ENCODE assay signal across 10 cellular contexts in the genomic region with DNA sequence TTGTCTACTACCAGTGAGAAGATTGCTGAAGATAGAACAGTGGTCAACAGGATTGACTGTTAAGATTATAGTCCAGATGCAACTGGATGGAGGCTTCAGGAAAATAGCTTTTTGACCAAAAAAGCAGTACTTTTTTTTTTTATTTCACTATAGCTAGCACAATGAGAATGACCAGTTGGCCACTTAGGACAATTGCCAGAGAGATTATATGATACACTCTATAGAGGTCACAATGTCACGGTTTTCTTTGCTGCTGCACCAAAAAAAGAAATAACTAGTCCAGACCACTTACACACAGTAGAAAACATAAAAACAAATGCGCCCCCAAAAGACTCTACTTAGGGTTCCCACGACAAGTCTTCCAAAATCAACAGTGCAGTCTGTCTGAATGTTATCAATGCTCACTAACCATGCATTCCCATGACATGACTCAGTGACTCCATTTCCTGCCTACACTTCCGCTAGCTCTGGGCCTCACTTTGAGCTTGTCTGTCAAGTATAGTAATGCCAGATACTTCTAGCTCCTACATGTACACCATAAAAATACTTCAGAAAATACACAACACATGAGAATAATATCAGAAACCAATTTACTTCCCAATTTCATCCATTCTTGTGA.
DNase-seq lines count a peak whose midpoint lies in the region; ATAC-seq, FAIRE-seq and TF ChIP-seq lines count a peak whose summit lies in the region.
"Had no signal": no experiment of that assay in that cellular context is flagged by ENCODE, and none has a peak within 500 bp of the region (broad histone marks: within the 10 kb centered on the region; RNA-seq: fewer than 3 reads in every experiment).

No MANE protein-coding gene starts in this region.

- H3K27ac ChIP-seq in A549 (no peak overlapping the region), testis (no peak overlapping the region)

- H3K36me3 ChIP-seq in testis (ENCODE audit: low read depth, missing control alignments) = no peaks in the 10 kb centered on the region

- CTCF ChIA-PET in A549 (lab: Yijun Ruan, JAX) = interaction anchor here (1.0 kb wide), 1 partner anchor 560 kb away, joined by 3 read pairs; no protein-coding TSS in a partner anchor

- H3K4me3 ChIP-seq in A549 = no peak overlapping the region
- no peak overlapping the region for H3K4me3 ChIP-seq in astrocyte of the spinal cord (ENCODE audit: low read depth, low read length)
- no peak overlapping the region for H3K4me3 ChIP-seq in testis

- POLR2A ChIA-PET in A549 (lab: Yijun Ruan, JAX) = no interaction called here

- DNase-seq in A549 (ENCODE audit: low read depth in 1 of 2, low spot score in 1 of 2) = peak in 1 of 2 experiments; percentile 53
- peak; percentile 95 for DNase-seq in HT1080 (ENCODE audit: low read depth)
- DNase-seq in astrocyte of the spinal cord (ENCODE audit: low read depth, low spot score) = peak; percentile 93
- peak; percentile 86 for DNase-seq in kidney glomerular epithelial cell (lab: John Stamatoyannopoulos, UW)
- no peak for DNase-seq in testis
- DNase-seq in NCI-H1930 (lab: John Stamatoyannopoulos, UW) = no peak
- DNase-seq in GM13977 (ENCODE audit: low spot score) = no peak
- DNase-seq: activated CD4-positive, alpha-beta T cell treated with anti-CD3 and anti-CD28 coated beads for 4 hours; MV-4-11 had no signal

- TF ChIP-seq POLR2A in A549 (IDR thresholded peaks at IDR 0.05; ENCODE audit: low read length) (no peak), testis (IDR thresholded peaks at IDR 0.05) (no peak)

- TF ChIP-seq RAD21 in A549 (conservative IDR thresholded peaks at IDR 0.05 in 1 of 2, IDR thresholded peaks at IDR 0.05 in 1 of 2) = no peak

- no peak overlapping the region for H3K4me2 ChIP-seq in A549

- H3K4me1 ChIP-seq in A549 = peaks cover 18% of the 10 kb centered on the region; the same call in 2 of the 3 replicates
- no peaks in the 10 kb centered on the region for H3K4me1 ChIP-seq in testis

- H3K9me3 ChIP-seq in A549 = no peaks in the 10 kb centered on the region
- no peaks in the 10 kb centered on the region for H3K9me3 ChIP-seq in testis

- TF ChIP-seq CTCF in A549 (IDR thresholded peaks at IDR 0.05) (no peak), astrocyte of the spinal cord (IDR thresholded peaks at IDR 0.05; ENCODE audit: low read depth, low read length) (no peak), testis (IDR thresholded peaks at IDR 0.05) (no peak), GM13977 (IDR thresholded peaks at IDR 0.05; ENCODE audit: extremely low read depth, insufficient read depth, missing control alignments) (no peak)

- ATAC-seq in A549 = peak in 1 of 2 experiments; percentile 55; a peak in 2 of 6 replicates
- ATAC-seq in GM19395 (IDR thresholded peaks at IDR 0.05; ENCODE audit: unreplicated experiment) = no peak

- no peak for FAIRE-seq in A549 (lab: Jason Lieb, UNC)

- intact Hi-C loops in testis (cut with DNase I; ENCODE audit: low total_unique reads) = no loop called here

- WGBS in A549 (ENCODE audit: missing lambda C conversion rate) = 39% methylated on average over 4 of the region's 4 CpGs
- WGBS in testis, 2 donors = 75 to 77% methylated on average over 4 of the region's 4 CpGs

- in situ Hi-C loops in astrocyte of the spinal cord (cut with HindIII; ENCODE audit: low sequenced_read_pairs) (no loop called here), GM13977 (cut with MboI; ENCODE audit: low pct_unique_long_range_greater_than_20kb, low sequenced_read_pairs, unreplicated experiment) (no loop called here)

- no peaks in the 10 kb centered on the region for H3K27me3 ChIP-seq in testis

- no peak for TF ChIP-seq EP300 in A549 (IDR thresholded peaks at IDR 0.05)

TF ChIP-seq in A549, 52 proteins besides CTCF, POLR2A, EP300 and RAD21:
- TF ChIP-seq ZC3H11A (IDR thresholded peaks at IDR 0.05) (no peak), CEBPB (IDR thresholded peaks at IDR 0.05) (no peak), GATA3 (IDR thresholded peaks at IDR 0.05; ENCODE audit: borderline replicate concordance) (no peak), JUN (IDR thresholded peaks at IDR 0.05) (no peak), FOSL2 (IDR thresholded peaks at IDR 0.05) (no peak), FOSL2 (CRISPR knock-in tag; IDR thresholded peaks at IDR 0.05) (peak; percentile 23; the same call in 1 of the 2 replicates)

Comparison
In these comparisons a context has a peak if more than half of its experiments do, and no peak if none do; other contexts are left out.
1. DNase-seq: peak in HT1080 (single experiment), astrocyte of the spinal cord (single experiment) and kidney glomerular epithelial cell (single experiment); none in testis (single experiment), NCI-H1930 (0 of 2) and GM13977 (single experiment).